Comparison of ENCODE assay signal across 8 cellular contexts in the genomic region with DNA sequence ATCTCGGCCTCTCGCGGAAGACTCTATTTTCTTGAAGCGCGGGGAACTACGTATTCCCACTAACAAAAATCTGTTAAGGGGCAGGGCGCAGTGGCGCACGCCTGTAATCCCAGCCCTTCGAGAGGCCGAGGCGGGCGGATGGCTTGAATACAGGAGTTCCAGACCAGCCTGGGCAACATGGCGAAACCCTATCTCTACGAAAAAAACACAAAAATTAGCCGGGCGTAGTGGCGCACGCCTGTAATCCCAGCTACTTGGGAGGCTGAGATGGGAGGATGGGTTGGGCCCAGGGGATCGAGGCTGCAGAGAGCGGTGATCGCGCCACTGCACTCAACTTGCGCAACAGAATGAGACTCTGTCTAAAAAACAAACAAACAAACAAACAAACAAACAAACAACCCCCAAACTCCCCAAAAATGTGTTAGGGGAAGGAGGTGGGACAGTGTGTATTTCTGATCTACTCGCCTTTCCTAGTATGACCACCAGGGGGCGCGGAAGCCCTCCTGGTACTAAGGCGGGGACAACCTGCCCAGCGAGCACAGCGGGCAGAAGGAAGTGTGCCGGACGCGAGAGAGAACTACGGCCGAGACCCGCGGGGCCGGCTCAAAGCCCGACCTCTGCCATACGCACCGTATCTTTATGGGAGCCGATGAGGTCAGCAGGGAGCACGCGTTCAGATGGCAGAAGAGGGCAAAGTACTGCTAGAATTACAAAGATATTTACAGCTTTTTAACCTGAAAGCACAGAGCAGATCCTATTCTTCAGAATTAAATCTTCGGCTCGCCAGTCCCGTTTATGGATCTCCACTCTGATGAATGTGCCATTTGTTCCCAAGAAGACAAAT. TPM values are rescaled to one million over a fixed set of nuclear protein-coding genes. Genes with fewer than 3 reads are reported as not detected.
DNase-seq lines count a peak whose midpoint lies in the region; ATAC-seq and TF ChIP-seq lines count a peak whose summit lies in the region.

No MANE protein-coding gene starts in this region.

- TF ChIP-seq CTCF in Panc1 (IDR thresholded peaks at IDR 0.05) (peak; percentile 91), fibroblast of lung (conservative IDR thresholded peaks at IDR 0.05 in 1 of 2, IDR thresholded peaks at IDR 0.05 in 1 of 2; ENCODE audit: low read depth in 1 of 2, low read length in 2 of 2) (peak; percentile 83 to 84), natural killer cell (IDR thresholded peaks at IDR 0.05) (peak; percentile 84)

- H3K27me3 ChIP-seq in HUES64 (ENCODE audit: insufficient read depth, low read length) (peaks cover 4% of the 10 kb centered on the region; the same call in 1 of the 2 replicates), Panc1 (ENCODE audit: control insufficient read depth, insufficient read depth, low read length) (no peaks in the 10 kb centered on the region), fibroblast of lung (ENCODE audit: control insufficient read depth, insufficient read depth, low read length) (no peaks in the 10 kb centered on the region)

- peak overlapping the region; percentile 96 for H3K4me3 Mint-ChIP-seq in natural killer cell

- intact Hi-C loops in Panc1 (cut with micrococcal nuclease; ENCODE audit: unreplicated experiment) = loop anchor here (1.0 kb wide), 1 partner anchor 48 kb away; no protein-coding TSS in a partner anchor
- intact Hi-C loops in natural killer cell (cut with micrococcal nuclease) = loop anchor here (1.0 to 5.0 kb wide), 3 partner anchors 48 to 438 kb away; a partner anchor contains a TSS

- H3K9me3 ChIP-seq in HUES64 (ENCODE audit: insufficient read depth, low read depth, low read length) = no peaks in the 10 kb centered on the region
- no peaks in the 10 kb centered on the region for H3K9me3 ChIP-seq in Panc1 (ENCODE audit: control insufficient read depth, insufficient read depth, low read depth, low read length)
- H3K9me3 ChIP-seq in fibroblast of lung (ENCODE audit: control insufficient read depth, insufficient read depth, low read depth, low read length) = no peaks in the 10 kb centered on the region

- H3K36me3 ChIP-seq in HUES64 (ENCODE audit: insufficient read depth, low read length) (no peaks in the 10 kb centered on the region), Panc1 (ENCODE audit: control insufficient read depth, insufficient read depth, low read length) (peaks cover 2% of the 10 kb centered on the region; the same call in 1 of the 2 replicates), fibroblast of lung (ENCODE audit: control insufficient read depth, insufficient read depth, low read length) (no peaks in the 10 kb centered on the region)

- BruUV-seq in Panc1 (replicated peaks; lab: Mats Ljungman, UMichigan) = no TSS peak

- DNase-seq in DMS 273 treated with DMSO at 0.1 percent for 48 hours (lab: John Stamatoyannopoulos, UW) (peak; percentile 23), Panc1 (ENCODE audit: low read depth, low spot score) (peak; percentile 57), activated T-helper 1 cell treated with Interleukin-2 at 50 U/mL for 16 hours (ENCODE audit: low read depth) (peak; percentile 68), fibroblast of lung (ENCODE audit: low read depth in 2 of 2) (peak; percentile 60 to 74), natural killer cell (peak; percentile 82)
- DNase-seq in stimulated activated naive CD4-positive, alpha-beta T cell (lab: John Stamatoyannopoulos, UW) = peak; percentile 47 to 86 (median 76)

- peak overlapping the region; percentile 80 to 84 for H3K27ac Mint-ChIP-seq in natural killer cell

- no peaks in the 10 kb centered on the region for H3K36me3 Mint-ChIP-seq in natural killer cell

- in situ Hi-C loops in Panc1 (cut with HindIII; ENCODE audit: low pct_unique_long_range_greater_than_20kb, low sequenced_read_pairs) = no loop called here

- peak; percentile 78 for ATAC-seq in GM21447 (IDR thresholded peaks at IDR 0.05; ENCODE audit: unreplicated experiment)
- ATAC-seq in Panc1 = peak; percentile 69
- ATAC-seq in natural killer cell = peak; percentile 67 to 83 (median 75)

- H3K4me1 ChIP-seq in HUES64 (ENCODE audit: insufficient read depth, low read length) (peaks cover 21% of the 10 kb centered on the region; the same call in 1 of the 2 replicates), Panc1 (ENCODE audit: control insufficient read depth, insufficient read depth, low read length) (peaks cover 14% of the 10 kb centered on the region), fibroblast of lung (ENCODE audit: control insufficient read depth, extremely low read depth, insufficient read depth, low read length) (peaks cover 2% of the 10 kb centered on the region)

- peaks cover 6 to 9% of the 10 kb centered on the region in 2 donors for H3K27me3 Mint-ChIP-seq in natural killer cell (ENCODE audit: low read depth in 2 of 2)

- POLR2A ChIA-PET in Panc1 (lab: Charles Lee) = interaction anchor here (1.7 kb wide), 1 partner anchor 48 kb away, joined by 5 read pairs; no protein-coding TSS in a partner anchor

- 39% methylated on average over 44 of the region's 47 CpGs for WGBS in HUES64

- peak overlapping the region; percentile 74; the same call in 1 of the 2 replicates for H3K9ac ChIP-seq in HUES64 (ENCODE audit: low read depth, low read length)
- H3K9ac ChIP-seq in fibroblast of lung (ENCODE audit: insufficient read depth, low read length) = no peak overlapping the region

- H4K20me1 ChIP-seq in fibroblast of lung (ENCODE audit: control insufficient read depth, extremely low read depth, insufficient read depth, low read length) = no peaks in the 10 kb centered on the region

- peaks cover 41 to 47% of the 10 kb centered on the region in 2 donors for H3K4me1 Mint-ChIP-seq in natural killer cell

- no peaks in the 10 kb centered on the region for H3K9me3 Mint-ChIP-seq in natural killer cell

- CTCF ChIA-PET in Panc1 (lab: Charles Lee) = interaction anchor here (0.7 to 2.0 kb wide), 3 partner anchors 32 to 72 kb away, joined by 3 to 8 read pairs (median 5); no protein-coding TSS in a partner anchor

- peak overlapping the region; percentile 49 for H2AFZ ChIP-seq in fibroblast of lung (ENCODE audit: low read length)

- peak overlapping the region; percentile 86 for H3K4me3 ChIP-seq in HUES64 (ENCODE audit: low read length)
- H3K4me3 ChIP-seq in Panc1 (ENCODE audit: low read depth in 2 of 2, low read length in 2 of 2) = peak overlapping the region; percentile 81 to 98
- peak overlapping the region; percentile 54 to 88 (median 82) for H3K4me3 ChIP-seq in fibroblast of lung (replicated peaks in 1 of 4; ENCODE audit: control extremely low read depth in 1 of 4, insufficient read depth in 1 of 4, low read depth in 3 of 4, low read length in 4 of 4)

- peaks cover 9% of the 10 kb centered on the region for H3K79me2 ChIP-seq in fibroblast of lung (ENCODE audit: control insufficient read depth, insufficient read depth, low read length)

- H3K27ac ChIP-seq in HUES64 (ENCODE audit: low read depth, low read length) (no peak overlapping the region), Panc1 (ENCODE audit: low read length) (peak overlapping the region; percentile 76), fibroblast of lung (ENCODE audit: insufficient read depth, low read length) (no peak overlapping the region)

- peak overlapping the region; percentile 59 for H3K4me2 ChIP-seq in fibroblast of lung (ENCODE audit: extremely low read depth, insufficient read depth, low read length)

RNA-seq across cellular contexts. Expression of a gene that starts 1.3 kb away (rescaled TPM):
- 29.8 TPM for polyA plus RNA-seq in HUES64 (2013, experiment 1 of 2)
- polyA plus RNA-seq in HUES64 (2013, experiment 2 of 2) = 30.2 TPM
- total RNA-seq in Panc1 (2021; ENCODE audit: unreplicated experiment) = 34.8 TPM
- 18.8 TPM for polyA plus RNA-seq in Panc1 (2012; ENCODE audit: insufficient read length)
- total RNA-seq in fibroblast of lung = 19.0 and 23.9 TPM in 2 replicates
- 21.9 and 22.0 TPM in 2 replicates for polyA plus RNA-seq in fibroblast of lung
- polyA plus RNA-seq in fibroblast of lung (2012) = 11.1 and 14.8 TPM in 2 replicates
- 4.7 and 7.6 TPM in 2 replicates for polyA minus RNA-seq in fibroblast of lung (ENCODE audit: low replicate concordance)
- 10 to 100 TPM in 2 of 3 donors, 1 to 10 TPM in 1; 6.8 to 19.1 (median 17.0) TPM for total RNA-seq in natural killer cell

RNA-seq across cellular contexts. Expression of a gene that starts 40.2 kb away (rescaled TPM):
- not detected for polyA plus RNA-seq in HUES64 (2013, experiment 1 of 2)
- polyA plus RNA-seq in HUES64 (2013, experiment 2 of 2) = not detected
- total RNA-seq in Panc1 (2021; ENCODE audit: unreplicated experiment) = not detected
- not detected for polyA plus RNA-seq in Panc1 (2012; ENCODE audit: insufficient read length)
- not detected in 2 replicates for total RNA-seq in fibroblast of lung
- not detected in 2 replicates for polyA plus RNA-seq in fibroblast of lung
- polyA plus RNA-seq in fibroblast of lung (2012) = not detected in 2 replicates
- polyA minus RNA-seq in fibroblast of lung (ENCODE audit: low replicate concordance) = 2.9 TPM in 1 of 2 replicates, not detected in the other
- not detected for total RNA-seq in natural killer cell

RNA-seq across cellular contexts. Expression of a gene that starts 56.7 kb away (rescaled TPM):
- 61.7 TPM for polyA plus RNA-seq in HUES64 (2013, experiment 1 of 2)
- polyA plus RNA-seq in HUES64 (2013, experiment 2 of 2) = 59.8 TPM
- total RNA-seq in Panc1 (2021; ENCODE audit: unreplicated experiment) (41.8 TPM), fibroblast of lung (39.3 and 43.1 TPM in 2 replicates), natural killer cell (10 to 100 TPM; 34.9 to 38.0 (median 37.5) TPM)
- polyA plus RNA-seq in Panc1 (2012; ENCODE audit: insufficient read length) = 45.7 TPM
- polyA plus RNA-seq in fibroblast of lung = 64.9 and 70.9 TPM in 2 replicates
- polyA plus RNA-seq in fibroblast of lung (2012) = 47.8 and 52.5 TPM in 2 replicates
- polyA minus RNA-seq in fibroblast of lung (ENCODE audit: low replicate concordance) = 9.9 and 19.2 TPM in 2 replicates

Comparison
In these comparisons a context has a peak if more than half of its experiments do, and no peak if none do; other contexts are left out.
1. DNase-seq: peak in every context shown above with its lines; median percentile 82 in natural killer cell; 76 in stimulated activated naive CD4-positive, alpha-beta T cell; 68 in activated T-helper 1 cell treated with Interleukin-2 at 50 U/mL for 16 hours; 67 in fibroblast of lung; 57 in Panc1; 23 in DMS 273 treated with DMSO at 0.1 percent for 48 hours.